17 cellular contexts compared by ENCODE assay signal in the genomic region with DNA sequence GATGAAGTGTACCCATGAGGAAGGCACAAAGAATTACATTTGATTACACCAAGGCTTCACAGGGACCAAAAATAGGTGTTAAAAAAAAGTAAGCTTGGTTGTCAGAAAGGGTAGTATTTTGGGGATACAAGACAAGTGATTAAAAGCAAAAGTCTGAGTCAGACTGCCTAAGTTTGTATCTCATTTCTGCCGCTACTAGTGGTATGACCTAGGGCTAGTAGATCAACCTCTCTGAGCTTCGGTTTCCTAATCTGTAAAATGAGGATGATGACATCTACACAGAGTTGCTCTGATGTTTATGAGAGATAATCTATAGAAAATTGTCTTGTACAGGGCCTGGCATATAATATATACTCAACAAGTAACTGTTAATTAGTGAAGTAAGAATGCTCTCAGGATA.
DNase-seq lines count a peak whose midpoint lies in the region; ATAC-seq and TF ChIP-seq lines count a peak whose summit lies in the region.
"Had no signal": no experiment of that assay in that cellular context is flagged by ENCODE, and none has a peak within 500 bp of the region (broad histone marks: within the 10 kb centered on the region; RNA-seq: fewer than 3 reads in every experiment).

No MANE protein-coding gene starts in this region.

- H3K9ac ChIP-seq in neural progenitor cell: no peak overlapping the region
- H3K9ac ChIP-seq: BLaER1 treated with 17β-estradiol and CSF1 and Interleukin-3, amounts not matched to agents 10 nM and 100 nM; GM23248 had no signal

- DNase-seq in GM12865 (ENCODE audit: low read depth): peak; percentile 65
- no peak for DNase-seq in AG08396 (ENCODE audit: low spot score)
- DNase-seq in neural progenitor cell (ENCODE audit: low spot score): no peak
- DNase-seq in OCI-M1 (lab: John Stamatoyannopoulos, UW): no peak
- no peak for DNase-seq in NCI-H748 treated with DMSO at 0.1 percent for 48 hours (lab: John Stamatoyannopoulos, UW)
- DNase-seq: effector memory CD4-positive, alpha-beta T cell; EL; GM23248; MM.1S; NCI-H2081 treated with DMSO at 0.1 percent for 48 hours; NK-92 treated with Interleukin-12 subunit alpha and Interleukin-12 subunit beta, amount 100 ng/mL, for 24 hours had no signal

- no peaks in the 10 kb centered on the region for H3K36me3 ChIP-seq in neural progenitor cell
- H3K36me3 ChIP-seq: BLaER1 treated with 17β-estradiol and CSF1 and Interleukin-3, amounts not matched to agents 10 nM and 100 nM; neutrophil; SJSA1 had no signal

- H3K36me3 Mint-ChIP-seq in T-helper 1 cell treated with Interleukin-12 subunit alpha and Interleukin-12 subunit beta and Interleukin-4 antibody, amounts not matched to agents 30 μg/mL and 1 μg/mL, for 36 hours (ENCODE audit: low read depth): peaks cover 44% of the 10 kb centered on the region
- peaks cover 4% of the 10 kb centered on the region for H3K36me3 Mint-ChIP-seq in neural progenitor cell

- no peaks in the 10 kb centered on the region for H4K20me1 ChIP-seq in neural progenitor cell (ENCODE audit: low read depth)
- H4K20me1 ChIP-seq: BLaER1 treated with 17β-estradiol and CSF1 and Interleukin-3, amounts not matched to agents 10 nM and 100 nM had no signal

- H3K4me1 ChIP-seq in neural progenitor cell: peaks cover 14% of the 10 kb centered on the region

- H3K27ac Mint-ChIP-seq in T-helper 1 cell treated with Interleukin-12 subunit alpha and Interleukin-12 subunit beta and Interleukin-4 antibody, amounts not matched to agents 30 μg/mL and 1 μg/mL, for 36 hours: peak overlapping the region; percentile 19
- H3K27ac Mint-ChIP-seq in neural progenitor cell: no peak overlapping the region

- H3K4me2 ChIP-seq in neural progenitor cell: no peak overlapping the region
- H3K4me2 ChIP-seq: BLaER1 treated with 17β-estradiol and CSF1 and Interleukin-3, amounts not matched to agents 10 nM and 100 nM had no signal

- H3K9me3 ChIP-seq in neural progenitor cell (ENCODE audit: low read depth): no peaks in the 10 kb centered on the region
- H3K9me3 ChIP-seq: BLaER1 treated with 17β-estradiol and CSF1 and Interleukin-3, amounts not matched to agents 10 nM and 100 nM; neutrophil; SJSA1 had no signal

- H3F3A ChIP-seq in neural progenitor cell (ENCODE audit: low read depth): no peaks in the 10 kb centered on the region

- no peaks in the 10 kb centered on the region for H3K27me3 ChIP-seq in neural progenitor cell
- H3K27me3 ChIP-seq: BLaER1 treated with 17β-estradiol and CSF1 and Interleukin-3, amounts not matched to agents 10 nM and 100 nM; neutrophil; SJSA1 had no signal

- H3K9me3 Mint-ChIP-seq in T-helper 1 cell treated with Interleukin-12 subunit alpha and Interleukin-12 subunit beta and Interleukin-4 antibody, amounts not matched to agents 30 μg/mL and 1 μg/mL, for 36 hours: no peaks in the 10 kb centered on the region
- no peaks in the 10 kb centered on the region for H3K9me3 Mint-ChIP-seq in neural progenitor cell

- H3K4me1 Mint-ChIP-seq in T-helper 1 cell treated with Interleukin-12 subunit alpha and Interleukin-12 subunit beta and Interleukin-4 antibody, amounts not matched to agents 30 μg/mL and 1 μg/mL, for 36 hours (ENCODE audit: low read depth): peaks cover 37% of the 10 kb centered on the region
- peaks cover 3% of the 10 kb centered on the region for H3K4me1 Mint-ChIP-seq in neural progenitor cell

- no peak overlapping the region for H2AFZ ChIP-seq in neural progenitor cell (replicated peaks)
- H2AFZ ChIP-seq: GM23248 had no signal

- H3K27ac ChIP-seq in neural progenitor cell: no peak overlapping the region
- H3K27ac ChIP-seq: BLaER1 treated with 17β-estradiol and CSF1 and Interleukin-3, amounts not matched to agents 10 nM and 100 nM; GM23248; neutrophil; SJSA1 had no signal

- no peaks in the 10 kb centered on the region for H3K79me2 ChIP-seq in neural progenitor cell (ENCODE audit: low read depth)

- H3K4me3 ChIP-seq in GM12865 (ENCODE audit: low read depth, low read length): no peak overlapping the region
- no peak overlapping the region for H3K4me3 ChIP-seq in neural progenitor cell
- H3K4me3 ChIP-seq: BLaER1 treated with 17β-estradiol and CSF1 and Interleukin-3, amounts not matched to agents 10 nM and 100 nM; GM23248; SJSA1 had no signal

- ATAC-seq in GM18520 (IDR thresholded peaks at IDR 0.05; ENCODE audit: unreplicated experiment): peak; percentile 49
- ATAC-seq in HG02588 (IDR thresholded peaks at IDR 0.05; ENCODE audit: unreplicated experiment): peak; percentile 63

- no peak for TF ChIP-seq CTCF in GM12865 (IDR thresholded peaks at IDR 0.05; ENCODE audit: insufficient read depth, low read depth, low read length, missing control alignments)
- TF ChIP-seq CTCF in neural progenitor cell (IDR thresholded peaks at IDR 0.05): no peak

- no peaks in the 10 kb centered on the region for H3K27me3 Mint-ChIP-seq in T-helper 1 cell treated with Interleukin-12 subunit alpha and Interleukin-12 subunit beta and Interleukin-4 antibody, amounts not matched to agents 30 μg/mL and 1 μg/mL, for 36 hours (ENCODE audit: low read depth)
- no peaks in the 10 kb centered on the region for H3K27me3 Mint-ChIP-seq in neural progenitor cell (ENCODE audit: insufficient read depth, low read depth)

- no peak overlapping the region for H3K4me3 Mint-ChIP-seq in T-helper 1 cell treated with Interleukin-12 subunit alpha and Interleukin-12 subunit beta and Interleukin-4 antibody, amounts not matched to agents 30 μg/mL and 1 μg/mL, for 36 hours
- no peak overlapping the region for H3K4me3 Mint-ChIP-seq in neural progenitor cell
